ENCODE assay signal across 12 cellular contexts in the genomic region with DNA sequence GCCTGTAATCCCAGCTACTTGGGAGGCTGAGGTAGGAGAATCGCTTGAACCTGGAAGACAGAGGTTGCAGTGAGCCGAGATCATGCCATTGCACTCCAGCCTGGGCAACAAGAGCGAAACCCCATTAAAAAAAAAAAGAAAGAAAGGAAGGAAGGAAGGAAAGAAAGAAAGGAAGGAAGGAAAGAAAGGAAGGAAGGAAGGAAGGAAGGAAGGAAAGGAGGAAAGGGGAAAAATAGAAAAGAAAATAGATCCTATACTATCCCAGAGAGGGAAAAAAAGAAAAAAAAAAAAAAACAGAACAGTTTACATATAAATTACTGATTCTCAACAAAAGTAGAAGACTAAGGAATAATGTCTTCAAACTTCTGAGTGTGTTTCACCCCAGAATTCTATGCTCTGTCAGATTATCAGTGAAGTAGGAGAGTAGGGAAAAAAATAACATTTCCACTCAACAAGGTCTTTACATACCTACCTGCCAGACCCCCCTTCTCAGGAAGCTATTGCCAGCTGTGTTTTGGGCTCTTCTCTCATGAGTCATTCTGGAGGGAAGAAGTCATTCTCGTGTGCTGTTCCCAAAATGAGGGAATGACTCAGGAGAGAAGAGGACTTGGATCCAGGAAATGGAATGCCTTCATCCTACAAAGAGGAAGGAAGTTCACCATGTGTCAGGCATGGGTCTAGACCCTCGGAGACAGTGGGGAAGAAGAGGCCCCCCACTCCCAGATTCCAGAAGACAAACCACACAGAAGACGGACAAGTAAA. TPM values are rescaled to one million over a fixed set of nuclear protein-coding genes. Genes with fewer than 3 reads are reported as not detected.
DNase-seq lines count a peak whose midpoint lies in the region; ATAC-seq, FAIRE-seq and TF ChIP-seq lines count a peak whose summit lies in the region.
"Had no signal": no experiment of that assay in that cellular context is flagged by ENCODE, and none has a peak within 500 bp of the region (broad histone marks: within the 10 kb centered on the region; RNA-seq: fewer than 3 reads in every experiment).

No MANE protein-coding gene starts in this region.

- H3K4me1 Mint-ChIP-seq in T-cell: peaks cover 60 to 63% (median 62%) of the 10 kb centered on the region in 3 donors

- H3K4me1 ChIP-seq in foreskin keratinocyte (peaks cover 21% of the 10 kb centered on the region), kidney (ENCODE audit: control insufficient read depth in 1 of 2, insufficient read depth in 1 of 2, low read depth in 1 of 2, low read length in 2 of 2) (no peaks in the 10 kb centered on the region)

- no peak overlapping the region for H3K27ac ChIP-seq in foreskin keratinocyte
- no peak overlapping the region for H3K27ac ChIP-seq in kidney (ENCODE audit: low read depth in 2 of 2, low read length in 2 of 2)
- H3K27ac ChIP-seq: hepatocyte had no signal

- no peak overlapping the region for H3K9ac ChIP-seq in kidney (ENCODE audit: low read length in 2 of 2)

- H3K27ac Mint-ChIP-seq in T-cell: peak overlapping the region; percentile 88 to 95
- H3K27ac Mint-ChIP-seq: IgD-negative memory B cell had no signal

- no peaks in the 10 kb centered on the region for H3K36me3 ChIP-seq in kidney (ENCODE audit: control insufficient read depth in 1 of 2, insufficient read depth in 2 of 2, low read length in 2 of 2)

- no peaks in the 10 kb centered on the region for H3K9me3 ChIP-seq in kidney (ENCODE audit: control insufficient read depth in 1 of 2, low read length in 2 of 2)

- no peak for FAIRE-seq in kidney (lab: Jason Lieb, UNC)

- CTCF ChIA-PET in T-cell (lab: Charles Lee): interaction anchor here in 1 of 2 donors (0.7 kb wide), 1 partner anchor 9 kb away, joined by 8 read pairs; no protein-coding TSS in a partner anchor

- H3K36me3 Mint-ChIP-seq in T-cell: peaks cover 41% of the 10 kb centered on the region

- intact Hi-C loops in kidney (cut with DNase I): no loop called here

- no peak for ATAC-seq in T-cell (replicated peaks in 1 of 4)
- peak; percentile 79 for ATAC-seq in foreskin keratinocyte
- no peak for ATAC-seq in GM21526 (IDR thresholded peaks at IDR 0.05; ENCODE audit: low FRiP score, unreplicated experiment)

- DNase-seq in A172 (ENCODE audit: low spot score): peak; percentile 94
- peak; percentile 59 for DNase-seq in GM04504 (ENCODE audit: low read depth)
- no peak for DNase-seq in T-cell
- DNase-seq in foreskin keratinocyte: peak; percentile 66 to 92
- DNase-seq in kidney: no peak
- DNase-seq in HT-29 (ENCODE audit: low spot score): no peak
- no peak for DNase-seq in activated CD4-positive, alpha-beta T cell treated with anti-CD3 and anti-CD28 coated beads, Interleukin-2, amount 50 U/mL, for 4 hours
- DNase-seq: COR-L47, NCI-H510A had no signal

- TF ChIP-seq CTCF in foreskin keratinocyte (conservative IDR thresholded peaks at IDR 0.05) (no peak), kidney (IDR thresholded peaks at IDR 0.05; ENCODE audit: borderline replicate concordance, extremely low read depth, insufficient read depth) (no peak)

- H3K9me3 Mint-ChIP-seq in T-cell: no peaks in the 10 kb centered on the region
- H3K9me3 Mint-ChIP-seq: IgD-negative memory B cell had no signal

- no peak overlapping the region for H3K4me3 Mint-ChIP-seq in T-cell
- H3K4me3 Mint-ChIP-seq: IgD-negative memory B cell had no signal

- POLR2A ChIA-PET in T-cell (lab: Charles Lee): no interaction called here

- H3K27me3 ChIP-seq in foreskin keratinocyte: no peaks in the 10 kb centered on the region
- H3K27me3 ChIP-seq: hepatocyte had no signal

- no peaks in the 10 kb centered on the region for H3K27me3 Mint-ChIP-seq in T-cell
- H3K27me3 Mint-ChIP-seq: IgD-negative memory B cell had no signal

- H3K4me3 ChIP-seq in kidney (ENCODE audit: low read length in 2 of 2): no peak overlapping the region
- H3K4me3 ChIP-seq: hepatocyte had no signal

RNA-seq across cellular contexts. Expression of a gene that starts 20.9 kb away (rescaled TPM):
- 74.7 and 106 TPM in 2 replicates for total RNA-seq in A172 (2014; rRNA removed; shearing (Covaris generic))
- 100 to 1,000 TPM in 4 of 5 donors, 10 to 100 TPM in 1; 77.1 to 163 (median 155) TPM for total RNA-seq in T-cell
- 85.7 and 86.5 TPM in 2 replicates for total RNA-seq in foreskin keratinocyte
- polyA plus RNA-seq in foreskin keratinocyte: 124 and 127 TPM in 2 replicates
- 19.9 TPM for total RNA-seq in kidney
- 25.4 TPM for polyA plus RNA-seq in kidney (ENCODE audit: insufficient read depth, low read depth, low replicate concordance)
- total RNA-seq in HT-29 (2014; rRNA removed; shearing (Covaris generic)): 2.7 and 4.0 TPM in 2 replicates

Comparison
In these comparisons a context has a peak if more than half of its experiments do, and no peak if none do; other contexts are left out.
1. DNase-seq: peak in A172 (single experiment), GM04504 (single experiment) and foreskin keratinocyte (2 of 2); none in T-cell (0 of 34), kidney (single experiment), HT-29 (single experiment) and activated CD4-positive, alpha-beta T cell treated with anti-CD3 and anti-CD28 coated beads, Interleukin-2, amount 50 U/mL, for 4 hours (0 of 2).